ENCODE assay signal across 8 cellular contexts in genomic region chr7:25124485-25125136, GRCh38. TPM values are rescaled to one million over a fixed set of nuclear protein-coding genes. Genes with fewer than 3 reads are reported as not detected.
DNase-seq lines count a peak whose midpoint lies in the region; FAIRE-seq and TF ChIP-seq lines count a peak whose summit lies in the region.

No MANE protein-coding gene starts in this region.

- H3K4me2 ChIP-seq in OCI-LY1 (ENCODE audit: low read length) (peak overlapping the region; percentile 87), keratinocyte (ENCODE audit: control insufficient read depth, extremely low read depth, insufficient read depth, low read depth, low read length) (peak overlapping the region; percentile 68)

- TF ChIP-seq CTCF in OCI-LY1 (IDR thresholded peaks at IDR 0.05; ENCODE audit: low read length) (no peak), ascending aorta (IDR thresholded peaks at IDR 0.05) (no peak), keratinocyte (optimal IDR thresholded peaks at IDR 0.05 in 1 of 3, IDR thresholded peaks at IDR 0.05 in 1 of 3, conservative IDR thresholded peaks at IDR 0.05 in 1 of 3; ENCODE audit: extremely low read depth in 1 of 3, insufficient read depth in 2 of 3, low read length in 3 of 3) (no peak)

- H3K27ac ChIP-seq in OCI-LY1 (ENCODE audit: low read depth, low read length, poor library complexity, severe bottlenecking) (peak overlapping the region; percentile 44), ascending aorta (peak overlapping the region; percentile 90 to 99), keratinocyte (ENCODE audit: control insufficient read depth, insufficient read depth, low read length) (peak overlapping the region; percentile 89)

- intact Hi-C loops in ascending aorta (cut with DNase I), result loop anchor here (1.0 to 10.0 kb wide), 6 partner anchors 56 to 1527 kb away; partner anchors contain the start of genes CBX3, CCDC126, HNRNPA2B1 and PALS2

- H3K36me3 ChIP-seq in OCI-LY1 (ENCODE audit: insufficient read depth, low read length) (peaks cover 46% of the 10 kb centered on the region), ascending aorta (peaks cover 15 to 33% of the 10 kb centered on the region in 2 donors), keratinocyte (ENCODE audit: control insufficient read depth in 2 of 2, extremely low read depth in 1 of 2, insufficient read depth in 2 of 2, low read length in 2 of 2) (peaks cover 11 to 27% of the 10 kb centered on the region in 2 experiments)

- H3K79me2 ChIP-seq in OCI-LY1 (ENCODE audit: insufficient read depth, low read length) (peaks cover 22% of the 10 kb centered on the region), keratinocyte (ENCODE audit: control insufficient read depth, insufficient read depth, low read length) (peaks cover 34% of the 10 kb centered on the region)

- no peaks in the 10 kb centered on the region for H3K27me3 ChIP-seq in OCI-LY1 (ENCODE audit: insufficient read depth, low read length)
- no peaks in the 10 kb centered on the region for H3K27me3 ChIP-seq in ascending aorta
- no peaks in the 10 kb centered on the region for H3K27me3 ChIP-seq in keratinocyte (ENCODE audit: control insufficient read depth, extremely low read depth, insufficient read depth, low read length)

- H4K20me1 ChIP-seq in OCI-LY1 (ENCODE audit: insufficient read depth, low read length) (no peaks in the 10 kb centered on the region), keratinocyte (ENCODE audit: control insufficient read depth, extremely low read depth, insufficient read depth, low read length) (peaks cover 2% of the 10 kb centered on the region)

- H3K9me3 ChIP-seq in OCI-LY1 (ENCODE audit: low read length) (no peaks in the 10 kb centered on the region), ascending aorta (no peaks in the 10 kb centered on the region), keratinocyte (ENCODE audit: control insufficient read depth, low read depth, low read length) (no peaks in the 10 kb centered on the region)

- H3K9ac ChIP-seq in OCI-LY1 (ENCODE audit: low read length) (peak overlapping the region; percentile 86), keratinocyte (ENCODE audit: control insufficient read depth, extremely low read depth, insufficient read depth, low read length) (peak overlapping the region; percentile 92)

- H2AFZ ChIP-seq in OCI-LY1 (ENCODE audit: low read length), result no peak overlapping the region
- no peak overlapping the region for H2AFZ ChIP-seq in keratinocyte (ENCODE audit: control insufficient read depth, low read length)

- peak overlapping the region; percentile 79 for H3K4me3 ChIP-seq in OCI-LY1 (ENCODE audit: low read depth, low read length, poor library complexity, severe bottlenecking)
- peak overlapping the region; percentile 82 to 100 for H3K4me3 ChIP-seq in ascending aorta
- peak overlapping the region; percentile 62 to 86 (median 83) for H3K4me3 ChIP-seq in keratinocyte (ENCODE audit: control insufficient read depth in 2 of 3, extremely low read depth in 1 of 3, insufficient read depth in 2 of 3, low read depth in 1 of 3, low read length in 3 of 3)

- DNase-seq in activated T-cell treated with anti-CD3 and anti-CD28 coated beads for 1 hour (ENCODE audit: low read depth), result peak; percentile 8
- no peak for DNase-seq in activated T-cell treated with anti-CD3 and anti-CD28 coated beads for 4 hours
- DNase-seq in ascending aorta (ENCODE audit: low spot score in 2 of 2), result no peak
- DNase-seq in keratinocyte (ENCODE audit: low read depth, low spot score), result no peak
- peak; percentile 8 for DNase-seq in stimulated activated CD8-positive, alpha-beta memory T cell treated with anti-CD3 and anti-CD28 coated beads, Interleukin-4, amount 100 ng/mL, for 24 hours (ENCODE audit: low read depth)
- DNase-seq in mesenteric fat pad (ENCODE audit: low spot score), result no peak
- DNase-seq in NCI-H2029 treated with DMSO at 0.1 percent for 48 hours (lab: John Stamatoyannopoulos, UW), result no peak

- H3K4me1 ChIP-seq in OCI-LY1 (ENCODE audit: insufficient read depth, low read length, severe bottlenecking), result peaks cover 31% of the 10 kb centered on the region
- peaks cover 0 to 4% of the 10 kb centered on the region in 2 donors for H3K4me1 ChIP-seq in ascending aorta
- H3K4me1 ChIP-seq in keratinocyte (ENCODE audit: control insufficient read depth, extremely low read depth, insufficient read depth, low read length), result peaks cover 9% of the 10 kb centered on the region

- no peak for FAIRE-seq in keratinocyte (lab: Jason Lieb, UNC)

- no peaks in the 10 kb centered on the region for H3K9me2 ChIP-seq in OCI-LY1 (ENCODE audit: low read depth, low read length)

- no peaks in the 10 kb centered on the region for H3K9me1 ChIP-seq in keratinocyte (ENCODE audit: control insufficient read depth, extremely low read depth, insufficient read depth, low read length)

- dilution Hi-C loops in keratinocyte (cut with MboI; ENCODE audit: extremely low pct_ligation_motif_present, low sequenced_read_pairs), result no loop called here

- no peaks in the 10 kb centered on the region for H3F3A ChIP-seq in OCI-LY1 (ENCODE audit: insufficient read depth, low read length)

RNA-seq across cellular contexts. Expression of gene CYCS, which starts 0.4 kb away (rescaled TPM):
- total RNA-seq in ascending aorta (11.5 TPM), mesenteric fat pad (107 TPM)
- 83.6 to 176 TPM (median 94.7 TPM) in 3 replicates for polyA plus RNA-seq in keratinocyte
- polyA plus RNA-seq in keratinocyte (2011; ENCODE audit: low read depth), result 220 TPM
- polyA plus RNA-seq in keratinocyte (2011; cell fraction: cytosol; rRNA removed), result 85.4 and 180 TPM in 2 replicates
- polyA plus RNA-seq in keratinocyte (2011; cell fraction: nucleus; rRNA removed), result 45.5 and 59.1 TPM in 2 replicates
- polyA plus RNA-seq in keratinocyte (2012; ENCODE audit: low replicate concordance), result 112 and 146 TPM in 2 replicates
- polyA minus RNA-seq in keratinocyte, result 5.7 to 44.6 TPM (median 14.2 TPM) in 3 replicates
- 32.4 TPM for polyA minus RNA-seq in keratinocyte (2011; cell fraction: cytosol; rRNA and poly(A)+ RNA removed)
- 14.2 and 26.8 TPM in 2 replicates for polyA minus RNA-seq in keratinocyte (2011; cell fraction: nucleus; rRNA and poly(A)+ RNA removed)

Comparison
In these comparisons a context has a peak if more than half of its experiments do, and no peak if none do; other contexts are left out.
1. DNase-seq: peak in activated T-cell treated with anti-CD3 and anti-CD28 coated beads for 1 hour (single experiment) and stimulated activated CD8-positive, alpha-beta memory T cell treated with anti-CD3 and anti-CD28 coated beads, Interleukin-4, amount 100 ng/mL, for 24 hours (single experiment); none in activated T-cell treated with anti-CD3 and anti-CD28 coated beads for 4 hours (single experiment), ascending aorta (0 of 2), keratinocyte (single experiment), mesenteric fat pad (single experiment) and NCI-H2029 treated with DMSO at 0.1 percent for 48 hours (single experiment).
2. H3K27ac ChIP-seq: peak in every context shown above with its lines; median percentile 94 in ascending aorta; 89 in keratinocyte; 44 in OCI-LY1.
3. Peak in every context shown above with its lines, with median percentiles within 50 percentile points of each other: H3K4me3 ChIP-seq.